In the genomic region with DNA sequence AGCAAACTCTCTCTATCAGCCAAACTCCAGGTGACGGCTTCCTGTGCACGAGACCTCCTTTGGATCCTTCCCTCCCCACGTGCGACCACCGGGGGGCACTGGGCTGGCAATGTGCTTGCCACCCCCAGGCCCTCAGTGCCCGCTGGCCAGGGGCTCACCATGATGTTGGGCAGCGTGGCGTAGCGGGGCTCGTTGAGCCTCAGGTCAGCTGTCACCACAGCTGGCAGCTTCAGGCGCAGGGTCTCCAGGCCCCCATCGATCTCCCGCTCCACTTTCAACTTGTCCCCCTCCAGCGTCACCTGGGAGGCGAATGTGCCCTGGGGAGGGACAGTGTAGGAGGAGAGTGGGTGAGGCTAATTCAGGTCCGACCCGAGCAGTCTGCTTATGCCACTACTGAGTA, we compare ENCODE assay signal across 23 cellular contexts. TPM values are rescaled to one million over a fixed set of nuclear protein-coding genes. Genes with fewer than 3 reads are reported as not detected.
DNase-seq lines count a peak whose midpoint lies in the region; ATAC-seq, FAIRE-seq and TF ChIP-seq lines count a peak whose summit lies in the region.
"Had no signal": no experiment of that assay in that cellular context is flagged by ENCODE, and none has a peak within 500 bp of the region (broad histone marks: within the 10 kb centered on the region; RNA-seq: fewer than 3 reads in every experiment).

No MANE protein-coding gene starts in this region.

- H3K27me3 Mint-ChIP-seq in HFFc6 (ENCODE audit: insufficient read depth) = no peaks in the 10 kb centered on the region; the same call in 1 of the 2 replicates
- H3K27me3 Mint-ChIP-seq: CD4-positive, CD25-positive, alpha-beta regulatory T cell had no signal

- H3K9ac ChIP-seq in K562 (ENCODE audit: insufficient read depth in 1 of 2, low read depth in 2 of 2, low read length in 2 of 2) = no peak overlapping the region; a peak in 1 of 4 replicates
- H3K9ac ChIP-seq: KMS-11 had no signal

- H3K27ac ChIP-seq in heart right ventricle (no peak overlapping the region), K562 (ENCODE audit: extremely low read depth, low read depth, low read length) (no peak overlapping the region), osteoblast (ENCODE audit: low read depth, low read length) (no peak overlapping the region), breast epithelium (no peak overlapping the region)
- H3K27ac ChIP-seq: KMS-11, SK-N-MC had no signal

- POLR2A ChIA-PET in K562 (lab: Yijun Ruan, JAX) = interaction anchor here (0.5 to 0.6 kb wide), 2 partner anchors 12 to 33 kb away, joined by 3 read pairs; no protein-coding TSS in a partner anchor

- TF ChIP-seq RAD21 in K562 (CRISPR knock-in tag; conservative IDR thresholded peaks at IDR 0.05 in 1 of 2, IDR thresholded peaks at IDR 0.05 in 1 of 2) = no peak

- no peak overlapping the region for H3K27ac Mint-ChIP-seq in HFFc6
- H3K27ac Mint-ChIP-seq: CD4-positive, CD25-positive, alpha-beta regulatory T cell had no signal

- H3K36me3 ChIP-seq in heart right ventricle = peaks cover 0 to 74% (median 48%) of the 10 kb centered on the region in 9 donors
- H3K36me3 ChIP-seq in K562 (ENCODE audit: control insufficient read depth, insufficient read depth, low read length) = peaks cover 65% of the 10 kb centered on the region
- peaks cover 32% of the 10 kb centered on the region for H3K36me3 ChIP-seq in osteoblast (ENCODE audit: insufficient read depth, low read length)
- no peaks in the 10 kb centered on the region for H3K36me3 ChIP-seq in breast epithelium

- no peak for FAIRE-seq in K562 (lab: Jason Lieb, UNC)

- H3K4me3 Mint-ChIP-seq in HFFc6 = no peak overlapping the region
- H3K4me3 Mint-ChIP-seq: CD4-positive, CD25-positive, alpha-beta regulatory T cell had no signal

- H3K27me3 ChIP-seq in heart right ventricle (no peaks in the 10 kb centered on the region), K562 (ENCODE audit: control insufficient read depth in 2 of 2, insufficient read depth in 2 of 2, low read length in 2 of 2) (no peaks in the 10 kb centered on the region), osteoblast (ENCODE audit: insufficient read depth, low read length) (no peaks in the 10 kb centered on the region), breast epithelium (no peaks in the 10 kb centered on the region)
- H3K27me3 ChIP-seq: BE2C, Peyer's patch had no signal

- H3K9me3 ChIP-seq in heart right ventricle (no peaks in the 10 kb centered on the region), K562 (replicated peaks; ENCODE audit: control insufficient read depth, insufficient read depth, low read depth, low read length) (no peaks in the 10 kb centered on the region), osteoblast (ENCODE audit: low read depth, low read length) (no peaks in the 10 kb centered on the region), breast epithelium (no peaks in the 10 kb centered on the region)
- H3K9me3 ChIP-seq: BE2C, Peyer's patch had no signal

- H3K4me1 ChIP-seq in heart right ventricle (no peaks in the 10 kb centered on the region), K562 (replicated peaks in 1 of 2; ENCODE audit: control insufficient read depth in 2 of 2, insufficient read depth in 2 of 2, low read length in 2 of 2) (peaks cover 33 to 39% of the 10 kb centered on the region in 2 experiments), osteoblast (ENCODE audit: insufficient read depth, low read length) (peaks cover 4% of the 10 kb centered on the region), breast epithelium (no peaks in the 10 kb centered on the region)
- H3K4me1 ChIP-seq: BE2C had no signal

- intact Hi-C loops in left cardiac atrium (cut with DNase I) (loop anchor here in 1 of 2 donors (10.0 kb wide), 1 partner anchor 48 kb away; a partner anchor contains a TSS), heart right ventricle (cut with DNase I) (loop anchor here in 1 of 10 donors (10.0 kb wide), 1 partner anchor 308 kb away; no protein-coding TSS in a partner anchor), K562 (cut with micrococcal nuclease) (no loop called here), breast epithelium (cut with DNase I; ENCODE audit: low total_unique reads) (no loop called here)

- H3K79me2 ChIP-seq in K562 (ENCODE audit: control insufficient read depth, insufficient read depth, low read length) (no peaks in the 10 kb centered on the region), osteoblast (ENCODE audit: insufficient read depth, low read length) (no peaks in the 10 kb centered on the region)

- TF ChIP-seq EP300 in K562 (IDR thresholded peaks at IDR 0.05; ENCODE audit: low read length) = no peak

- no peaks in the 10 kb centered on the region for H3K9me3 Mint-ChIP-seq in HFFc6
- H3K9me3 Mint-ChIP-seq: CD4-positive, CD25-positive, alpha-beta regulatory T cell had no signal

- H3K4me2 ChIP-seq in K562 (ENCODE audit: insufficient read depth, low read length) (no peak overlapping the region), osteoblast (ENCODE audit: insufficient read depth, low read length) (no peak overlapping the region)
- H3K4me2 ChIP-seq: KMS-11 had no signal

- TF ChIP-seq CTCF in heart right ventricle (IDR thresholded peaks at IDR 0.05) = no peak
- peak; percentile 45 for TF ChIP-seq CTCF in HFFc6 (IDR thresholded peaks at IDR 0.05)
- TF ChIP-seq CTCF in K562 (IDR thresholded peaks at IDR 0.05 in 2 of 3, conservative IDR thresholded peaks at IDR 0.05 in 1 of 3; ENCODE audit: insufficient read depth in 2 of 3, low read depth in 1 of 3, low read length in 3 of 3) = no peak
- TF ChIP-seq CTCF in osteoblast (IDR thresholded peaks at IDR 0.05; ENCODE audit: extremely low read depth, low read depth, low read length) = no peak
- TF ChIP-seq CTCF in breast epithelium (IDR thresholded peaks at IDR 0.05) = no peak

- H2AFZ ChIP-seq in K562 (ENCODE audit: low read depth, low read length) = no peak overlapping the region
- no peak overlapping the region for H2AFZ ChIP-seq in osteoblast (ENCODE audit: low read length)

- H4K20me1 ChIP-seq in K562 (replicated peaks; ENCODE audit: control insufficient read depth, insufficient read depth, low read length) (no peaks in the 10 kb centered on the region), osteoblast (ENCODE audit: insufficient read depth, low read length) (no peaks in the 10 kb centered on the region)

- no TSS peak for BruUV-seq in K562 (replicated peaks; lab: Mats Ljungman, UMichigan)

- ATAC-seq in left cardiac atrium = no peak
- no peak for ATAC-seq in heart right ventricle
- no peak for ATAC-seq in K562
- ATAC-seq in GM18873 (IDR thresholded peaks at IDR 0.05; ENCODE audit: low FRiP score, unreplicated experiment) = no peak
- no peak for ATAC-seq in HG02678 (IDR thresholded peaks at IDR 0.05; ENCODE audit: unreplicated experiment)

- H3K4me1 Mint-ChIP-seq in HFFc6 (ENCODE audit: low read depth) = peaks cover 24% of the 10 kb centered on the region
- H3K4me1 Mint-ChIP-seq: CD4-positive, CD25-positive, alpha-beta regulatory T cell had no signal

- 91% methylated on average over 17 of the region's 17 CpGs for WGBS in heart right ventricle, 2 donors
- WGBS in K562 (ENCODE audit: insufficient coverage, low coverage, missing lambda C conversion rate) = 82% methylated on average over 10 of the region's 17 CpGs

- CTCF ChIA-PET in K562 (lab: Yijun Ruan, JAX; ENCODE audit: low intra/inter-chr PET ratio) = no interaction called here

- in situ Hi-C loops in K562 (cut with MboI) = no loop called here

- peaks cover 29% of the 10 kb centered on the region for H3K36me3 Mint-ChIP-seq in HFFc6 (ENCODE audit: low read depth)

- no peak overlapping the region for H3K4me3 ChIP-seq in heart right ventricle
- H3K4me3 ChIP-seq in K562 = no peak overlapping the region
- H3K4me3 ChIP-seq in osteoblast (ENCODE audit: insufficient read depth, low read length) = no peak overlapping the region
- H3K4me3 ChIP-seq in breast epithelium = no peak overlapping the region
- H3K4me3 ChIP-seq: Peyer's patch, SK-N-MC had no signal

- peaks cover 5% of the 10 kb centered on the region for H3K9me1 ChIP-seq in K562 (ENCODE audit: control insufficient read depth, insufficient read depth, low read length)

- TF ChIP-seq POLR2A in K562 (conservative IDR thresholded peaks at IDR 0.05) (no peak), breast epithelium (IDR thresholded peaks at IDR 0.05) (no peak)

- peak; percentile 12 for DNase-seq in left cardiac atrium
- DNase-seq in heart right ventricle = no peak
- no peak for DNase-seq in HFFc6
- DNase-seq in K562 (ENCODE audit: extremely low read depth in 1 of 4, low spot score in 3 of 4) = no peak
- DNase-seq in osteoblast (ENCODE audit: insufficient read length, low spot score, missing footprints) = peak; percentile 41
- DNase-seq in breast epithelium (ENCODE audit: low spot score in 2 of 2) = no peak
- DNase-seq: BE2C; CD4-positive, CD25-positive, alpha-beta regulatory T cell; COR-L47; DMS153; GF-D8; HCEC 1CT; NCI-H1417 treated with DMSO at 0.1 percent for 48 hours; NCI-H2029 treated with DMSO at 0.1 percent for 48 hours; NCI-H2171; NCI-H526; Peyer's patch had no signal

RNA-seq across cellular contexts. Expression of a gene that starts 4.8 kb away (rescaled TPM):
- 1 to 10 TPM; 1.5 to 1.8 TPM for total RNA-seq in left cardiac atrium
- total RNA-seq in heart right ventricle = 1 to 10 TPM in 1 of 10 donors, under 1 TPM in 9; 0.33 to 1.3 (median 0.45) TPM
- 1 to 10 TPM; 1.6 TPM for polyA plus RNA-seq in heart right ventricle
- 1 to 10 TPM in 2 of 6 experiments, under 1 TPM in 4; 0.79 to 1.6 (median 0.89) TPM for total RNA-seq in HFFc6 (2021; fragmentation: NEBNext Ultra II Directional; extraction: Animal tissue kit (Norgen Biotek cat#: 25700))
- 5.1 and 9.1 TPM in 2 replicates for total RNA-seq in K562 (2011; cell fraction: chromatin; rRNA removed; ENCODE audit: low replicate concordance)
- total RNA-seq in K562 (2011; cell fraction: nucleolus; rRNA removed) = 3.4 and 5.2 TPM in 2 replicates
- 5.9 and 9.6 TPM in 2 replicates for total RNA-seq in K562 (2011; cell fraction: nucleoplasm; rRNA removed)
- total RNA-seq in K562 (2014; rRNA removed) = 2.0 and 2.1 TPM in 2 replicates
- 1.9 and 2.3 TPM in 2 replicates for total RNA-seq in K562 (2014; rRNA removed; fragmentation: Illumina TruSeq; extraction: Trizol)
- 2.2 and 2.5 TPM in 2 replicates for total RNA-seq in K562 (2015; rRNA removed; fragmentation: Illumina TruSeq; extraction: Trizol)
- 7.6 and 7.7 TPM in 2 replicates for total RNA-seq in K562 (2021)
- polyA plus RNA-seq in K562 (2011; rRNA removed) = 4.7 and 7.0 TPM in 2 replicates
- 4.2 and 5.6 TPM in 2 replicates for polyA plus RNA-seq in K562 (2011; cell fraction: cytosol; rRNA removed)
- polyA plus RNA-seq in K562 (2011; cell fraction: nucleus; rRNA removed) = 19.3 and 20.2 TPM in 2 replicates
- polyA plus RNA-seq in K562 (2012) = 6.7 and 8.5 TPM in 2 replicates
- polyA plus RNA-seq in K562 (2014; fragmentation: Illumina TruSeq; extraction: Trizol) = 6.8 and 7.6 TPM in 2 replicates
- 1 to 10 TPM; 1.1 TPM for polyA plus RNA-seq in K562 (2014; fragmentation: Nextera tagmentation; extraction: Ambion mirVana)
- polyA plus RNA-seq in K562 (2014; rRNA removed) = 5.3 and 5.4 TPM in 2 replicates
- polyA minus RNA-seq in K562 (2011; rRNA and poly(A)+ RNA removed) = 1.2 and 1.3 TPM in 2 replicates
- 0.67 and 1.8 TPM in 2 replicates for polyA minus RNA-seq in K562 (2011; cell fraction: cytosol; rRNA and poly(A)+ RNA removed)
- polyA minus RNA-seq in K562 (2011; cell fraction: nucleus; rRNA and poly(A)+ RNA removed) = 1.5 and 1.9 TPM in 2 replicates
- total RNA-seq in osteoblast = 0.72 and 0.88 TPM in 2 replicates
- 1 to 10 TPM; 1.3 to 1.8 (median 1.8) TPM for total RNA-seq in breast epithelium

RNA-seq across cellular contexts. Expression of a gene that starts 19.4 kb away (rescaled TPM):
- total RNA-seq in left cardiac atrium (100 to 1,000 TPM; 225 to 267 TPM), heart right ventricle (100 to 1,000 TPM; 220 to 444 (median 318) TPM), K562 (2014; rRNA removed) (143 and 161 TPM in 2 replicates), K562 (2014; rRNA removed; fragmentation: Illumina TruSeq; extraction: Trizol) (29.8 and 54.2 TPM in 2 replicates), K562 (2015; rRNA removed; fragmentation: Illumina TruSeq; extraction: Trizol) (129 and 131 TPM in 2 replicates), K562 (2021) (130 and 142 TPM in 2 replicates), osteoblast (68.4 and 84.3 TPM in 2 replicates), breast epithelium (100 to 1,000 TPM in 1 of 3 donors, 10 to 100 TPM in 2; 60.7 to 214 (median 88.5) TPM)
- polyA plus RNA-seq in heart right ventricle (100 to 1,000 TPM; 396 to 542 TPM), K562 (2011; rRNA removed) (96.1 and 130 TPM in 2 replicates), K562 (2014; fragmentation: Illumina TruSeq; extraction: Trizol) (56.3 and 136 TPM in 2 replicates), K562 (2014; fragmentation: Nextera tagmentation; extraction: Ambion mirVana) (10 to 100 TPM; 18.1 to 50.3 TPM), K562 (2014; rRNA removed) (112 and 123 TPM in 2 replicates)
- 100 to 1,000 TPM; 109 to 157 (median 132) TPM for total RNA-seq in HFFc6 (2021; fragmentation: NEBNext Ultra II Directional; extraction: Animal tissue kit (Norgen Biotek cat#: 25700))
- 39.2 and 48.5 TPM in 2 replicates for total RNA-seq in K562 (2011; cell fraction: chromatin; rRNA removed; ENCODE audit: low replicate concordance)
- 47.0 and 50.3 TPM in 2 replicates for total RNA-seq in K562 (2011; cell fraction: nucleolus; rRNA removed)
- total RNA-seq in K562 (2011; cell fraction: nucleoplasm; rRNA removed) = 47.5 and 61.6 TPM in 2 replicates
- polyA plus RNA-seq in K562 (2011; cell fraction: cytosol; rRNA removed) = 169 and 204 TPM in 2 replicates
- polyA plus RNA-seq in K562 (2011; cell fraction: nucleus; rRNA removed) = 70.0 and 71.8 TPM in 2 replicates
- polyA plus RNA-seq in K562 (2012) = 188 and 234 TPM in 2 replicates
- 45.2 and 56.4 TPM in 2 replicates for polyA minus RNA-seq in K562 (2011; rRNA and poly(A)+ RNA removed)
- polyA minus RNA-seq in K562 (2011; cell fraction: cytosol; rRNA and poly(A)+ RNA removed) = 66.9 and 70.1 TPM in 2 replicates
- polyA minus RNA-seq in K562 (2011; cell fraction: nucleus; rRNA and poly(A)+ RNA removed) = 15.1 and 25.2 TPM in 2 replicates

RNA-seq across cellular contexts. Expression of a gene that starts 22.1 kb away (rescaled TPM):
- total RNA-seq in left cardiac atrium = 1 to 10 TPM; 1.3 to 2.5 TPM
- total RNA-seq in heart right ventricle = 1 to 10 TPM in 9 of 10 donors, not detected in 1; 1.4 to 2.2 (median 1.6) TPM
- 1 to 10 TPM in 1 of 2 donors, not detected in 1; 1.2 TPM for polyA plus RNA-seq in heart right ventricle
- total RNA-seq in HFFc6 (2021; fragmentation: NEBNext Ultra II Directional; extraction: Animal tissue kit (Norgen Biotek cat#: 25700)) = 1 to 10 TPM in 3 of 6 experiments, under 1 TPM in 3; 0.60 to 2.3 (median 0.94) TPM
- not detected in 2 replicates for total RNA-seq in K562 (2011; cell fraction: chromatin; rRNA removed; ENCODE audit: low replicate concordance)
- total RNA-seq in K562 (2011; cell fraction: nucleolus; rRNA removed) = not detected in 2 replicates
- not detected in 2 replicates for total RNA-seq in K562 (2011; cell fraction: nucleoplasm; rRNA removed)
- total RNA-seq in K562 (2014; rRNA removed) = not detected in 2 replicates
- 0.51 and 0.62 TPM in 2 replicates for total RNA-seq in K562 (2014; rRNA removed; fragmentation: Illumina TruSeq; extraction: Trizol)
- 0.98 and 1.6 TPM in 2 replicates for total RNA-seq in K562 (2015; rRNA removed; fragmentation: Illumina TruSeq; extraction: Trizol)
- 2.2 and 4.0 TPM in 2 replicates for total RNA-seq in K562 (2021)
- polyA plus RNA-seq in K562 (2011; rRNA removed) = 0.45 and 0.76 TPM in 2 replicates
- polyA plus RNA-seq in K562 (2011; cell fraction: cytosol; rRNA removed) = 0.70 TPM in 1 of 2 replicates, not detected in the other
- polyA plus RNA-seq in K562 (2011; cell fraction: nucleus; rRNA removed) = 2.1 and 2.8 TPM in 2 replicates
- polyA plus RNA-seq in K562 (2012) = 2.6 and 2.7 TPM in 2 replicates
- not detected in 2 replicates for polyA plus RNA-seq in K562 (2014; fragmentation: Illumina TruSeq; extraction: Trizol)
- polyA plus RNA-seq in K562 (2014; fragmentation: Nextera tagmentation; extraction: Ambion mirVana) = 1 to 10 TPM in 1 of 2 experiments, under 1 TPM in 1; 0.84 to 2.0 TPM
- not detected in 2 replicates for polyA plus RNA-seq in K562 (2014; rRNA removed)
- not detected in 2 replicates for polyA minus RNA-seq in K562 (2011; rRNA and poly(A)+ RNA removed)
- not detected in 2 replicates for polyA minus RNA-seq in K562 (2011; cell fraction: cytosol; rRNA and poly(A)+ RNA removed)
- polyA minus RNA-seq in K562 (2011; cell fraction: nucleus; rRNA and poly(A)+ RNA removed) = not detected in 2 replicates
- not detected in 2 replicates for total RNA-seq in osteoblast
- not detected for total RNA-seq in breast epithelium
- total RNA-seq: A172; CD4-positive, CD25-positive, alpha-beta regulatory T cell; Peyer's patch had no signal

RNA-seq across cellular contexts. Expression of a gene that starts 25.7 kb away (rescaled TPM):
- total RNA-seq in left cardiac atrium (1 to 10 TPM in 1 of 2 donors, under 1 TPM in 1; 0.89 to 4.0 TPM), heart right ventricle (10 to 100 TPM in 1 of 10 donors, 1 to 10 TPM in 6, under 1 TPM in 3; 0.47 to 23.1 (median 2.2) TPM), K562 (2014; rRNA removed) (not detected in 2 replicates), K562 (2014; rRNA removed; fragmentation: Illumina TruSeq; extraction: Trizol) (not detected in 2 replicates), K562 (2015; rRNA removed; fragmentation: Illumina TruSeq; extraction: Trizol) (0.34 and 0.62 TPM in 2 replicates), K562 (2021) (0.47 and 0.51 TPM in 2 replicates), osteoblast (not detected in 2 replicates), breast epithelium (1 to 10 TPM in 1 of 3 donors, not detected in 2; 2.1 TPM)
- polyA plus RNA-seq in heart right ventricle (1 to 10 TPM; 2.0 to 3.1 TPM), K562 (2011; rRNA removed) (0.33 and 0.46 TPM in 2 replicates), K562 (2014; fragmentation: Illumina TruSeq; extraction: Trizol) (0.30 and 0.57 TPM in 2 replicates), K562 (2014; fragmentation: Nextera tagmentation; extraction: Ambion mirVana) (under 1 TPM; 0.67 to 0.70 TPM), K562 (2014; rRNA removed) (0.44 and 1.5 TPM in 2 replicates)
- not detected for total RNA-seq in HFFc6 (2021; fragmentation: NEBNext Ultra II Directional; extraction: Animal tissue kit (Norgen Biotek cat#: 25700))
- total RNA-seq in K562 (2011; cell fraction: chromatin; rRNA removed; ENCODE audit: low replicate concordance) = not detected in 2 replicates
- total RNA-seq in K562 (2011; cell fraction: nucleolus; rRNA removed) = 1.5 TPM in 1 of 2 replicates, not detected in the other
- 0.81 TPM in 1 of 2 replicates, not detected in the other for total RNA-seq in K562 (2011; cell fraction: nucleoplasm; rRNA removed)
- 0.59 and 1.3 TPM in 2 replicates for polyA plus RNA-seq in K562 (2011; cell fraction: cytosol; rRNA removed)
- polyA plus RNA-seq in K562 (2011; cell fraction: nucleus; rRNA removed) = 0.39 and 0.64 TPM in 2 replicates
- 1.7 and 1.8 TPM in 2 replicates for polyA plus RNA-seq in K562 (2012)
- polyA minus RNA-seq in K562 (2011; rRNA and poly(A)+ RNA removed) = 0.25 TPM in 1 of 2 replicates, not detected in the other
- not detected in 2 replicates for polyA minus RNA-seq in K562 (2011; cell fraction: cytosol; rRNA and poly(A)+ RNA removed)
- polyA minus RNA-seq in K562 (2011; cell fraction: nucleus; rRNA and poly(A)+ RNA removed) = not detected in 2 replicates
- total RNA-seq: A172, MCF 10A had no signal

RNA-seq across cellular contexts. Expression of a gene that starts 35.3 kb away (rescaled TPM):
- under 1 TPM in 1 of 2 donors, not detected in 1; 0.16 TPM for total RNA-seq in left cardiac atrium
- total RNA-seq in heart right ventricle = under 1 TPM in 1 of 10 donors, not detected in 9; 0.19 TPM
- under 1 TPM in 1 of 2 donors, not detected in 1; 0.14 TPM for polyA plus RNA-seq in heart right ventricle
- total RNA-seq in HFFc6 (2021; fragmentation: NEBNext Ultra II Directional; extraction: Animal tissue kit (Norgen Biotek cat#: 25700)) = not detected
- 0.12 and 0.16 TPM in 2 replicates for total RNA-seq in K562 (2011; cell fraction: chromatin; rRNA removed; ENCODE audit: low replicate concordance)
- not detected in 2 replicates for total RNA-seq in K562 (2011; cell fraction: nucleolus; rRNA removed)
- 0.29 TPM in 1 of 2 replicates, not detected in the other for total RNA-seq in K562 (2011; cell fraction: nucleoplasm; rRNA removed)
- total RNA-seq in K562 (2014; rRNA removed) = 0.12 and 0.14 TPM in 2 replicates
- 0.11 TPM in 1 of 2 replicates, not detected in the other for total RNA-seq in K562 (2014; rRNA removed; fragmentation: Illumina TruSeq; extraction: Trizol)
- 0.04 and 0.07 TPM in 2 replicates for total RNA-seq in K562 (2015; rRNA removed; fragmentation: Illumina TruSeq; extraction: Trizol)
- 0.22 and 0.27 TPM in 2 replicates for total RNA-seq in K562 (2021)
- 0.14 TPM in 2 replicates for polyA plus RNA-seq in K562 (2011; rRNA removed)
- polyA plus RNA-seq in K562 (2011; cell fraction: cytosol; rRNA removed) = 0.24 and 0.34 TPM in 2 replicates
- 0.14 TPM in 2 replicates for polyA plus RNA-seq in K562 (2011; cell fraction: nucleus; rRNA removed)
- polyA plus RNA-seq in K562 (2012) = 0.19 and 0.23 TPM in 2 replicates
- 0.14 and 0.15 TPM in 2 replicates for polyA plus RNA-seq in K562 (2014; fragmentation: Illumina TruSeq; extraction: Trizol)
- polyA plus RNA-seq in K562 (2014; fragmentation: Nextera tagmentation; extraction: Ambion mirVana) = not detected
- polyA plus RNA-seq in K562 (2014; rRNA removed) = 0.03 and 0.18 TPM in 2 replicates
- not detected in 2 replicates for polyA minus RNA-seq in K562 (2011; rRNA and poly(A)+ RNA removed)
- polyA minus RNA-seq in K562 (2011; cell fraction: cytosol; rRNA and poly(A)+ RNA removed) = not detected in 2 replicates
- polyA minus RNA-seq in K562 (2011; cell fraction: nucleus; rRNA and poly(A)+ RNA removed) = not detected in 2 replicates
- not detected in 2 replicates for total RNA-seq in osteoblast
- total RNA-seq in breast epithelium = under 1 TPM in 1 of 3 donors, not detected in 2; 0.66 TPM
- total RNA-seq: A172; CD4-positive, CD25-positive, alpha-beta regulatory T cell; MCF 10A; Peyer's patch had no signal
- polyA plus RNA-seq: CD4-positive, CD25-positive, alpha-beta regulatory T cell had no signal

Comparison
In these comparisons a context has a peak if more than half of its experiments do, and no peak if none do; other contexts are left out.
1. DNase-seq: peak in left cardiac atrium (single experiment) and osteoblast (single experiment); none in heart right ventricle (0 of 2), HFFc6 (single experiment), K562 (0 of 4) and breast epithelium (0 of 2).